ENCODE assay signal across 8 cellular contexts in genomic region chr1:15803380-15803779, GRCh38. TPM values are rescaled to one million over a fixed set of nuclear protein-coding genes. Genes with fewer than 3 reads are reported as not detected.
DNase-seq lines count a peak whose midpoint lies in the region; ATAC-seq and TF ChIP-seq lines count a peak whose summit lies in the region.

No MANE protein-coding gene starts in this region.

- no peaks in the 10 kb centered on the region; the same call in 1 of the 2 replicates for H3K27me3 ChIP-seq in GM06990 (replicated peaks; ENCODE audit: control insufficient read depth, insufficient read depth, low read length)

- TF ChIP-seq CTCF in AG04449 (IDR thresholded peaks at IDR 0.05; ENCODE audit: insufficient read depth, low read length, missing control alignments) = peak; percentile 28
- TF ChIP-seq CTCF in GM06990 (IDR thresholded peaks at IDR 0.05; ENCODE audit: insufficient read depth, low read length, poor library complexity, severe bottlenecking) = peak; percentile 49
- peak; percentile 39 for TF ChIP-seq CTCF in epithelial cell of esophagus (IDR thresholded peaks at IDR 0.05; ENCODE audit: insufficient read depth, low read depth, low read length, missing control alignments)

- DNase-seq in AG04449 (ENCODE audit: low read depth, low spot score) = no peak
- DNase-seq in GM06990 (ENCODE audit: extremely low read depth, insufficient read length) = no peak
- peak; percentile 28 for DNase-seq in RPMI7951 (ENCODE audit: low read depth)
- DNase-seq in epithelial cell of esophagus (ENCODE audit: low read depth) = no peak
- peak; percentile 5 for DNase-seq in stimulated activated CD4-positive, alpha-beta T cell treated with anti-CD3 and anti-CD28 coated beads, Interleukin-4, amount 100 ng/mL, for 1 hour
- DNase-seq in DMS114 treated with DMSO at 0.1 percent for 48 hours (lab: John Stamatoyannopoulos, UW; ENCODE audit: unreplicated experiment) = no peak
- no peak for DNase-seq in foreskin melanocyte

- POLR2A ChIA-PET in AG04449 (lab: Yijun Ruan, JAX) = no interaction called here

- H3K36me3 ChIP-seq in GM06990 (ENCODE audit: control insufficient read depth, insufficient read depth, low read length) = no peaks in the 10 kb centered on the region

- no peak overlapping the region for H3K4me3 ChIP-seq in AG04449 (ENCODE audit: low read depth, low read length)
- H3K4me3 ChIP-seq in GM06990 (replicated peaks; ENCODE audit: low read depth, low read length) = no peak overlapping the region
- H3K4me3 ChIP-seq in epithelial cell of esophagus (ENCODE audit: low read length) = no peak overlapping the region

- no peak for ATAC-seq in HG03442 (IDR thresholded peaks at IDR 0.05; ENCODE audit: unreplicated experiment)

- CTCF ChIA-PET in AG04449 (lab: Yijun Ruan, JAX) = interaction anchor here (0.9 to 6.6 kb wide), 7 partner anchors 14 to 204 kb away, joined by 3 to 80 read pairs (median 4); partner anchors contain the start of gene ZBTB17

RNA-seq across cellular contexts. Expression of gene UQCRHL, which starts 4.1 kb away (rescaled TPM):
- 3.2 and 4.0 TPM in 2 replicates for total RNA-seq in RPMI7951 (2014; rRNA removed; shearing (Covaris generic))

RNA-seq across cellular contexts. Expression of gene SPEN, which starts 44.1 kb away (rescaled TPM):
- 9.3 and 14.1 TPM in 2 replicates for total RNA-seq in RPMI7951 (2014; rRNA removed; shearing (Covaris generic))

RNA-seq across cellular contexts. Expression of gene FBLIM1, which starts 44.8 kb away (rescaled TPM):
- 57.3 and 75.5 TPM in 2 replicates for total RNA-seq in RPMI7951 (2014; rRNA removed; shearing (Covaris generic))

Comparison
In these comparisons a context has a peak if more than half of its experiments do, and no peak if none do; other contexts are left out.
1. DNase-seq: peak in RPMI7951 (single experiment) and stimulated activated CD4-positive, alpha-beta T cell treated with anti-CD3 and anti-CD28 coated beads, Interleukin-4, amount 100 ng/mL, for 1 hour (single experiment); none in AG04449 (single experiment), GM06990 (single experiment), epithelial cell of esophagus (single experiment), DMS114 treated with DMSO at 0.1 percent for 48 hours (single experiment) and foreskin melanocyte (single experiment).
2. Peak in every context shown above with its lines, with median percentiles within 50 percentile points of each other: CTCF ChIP-seq.